ENCODE assay signal across 8 cellular contexts in genomic region chr5:160506006-160507004, GRCh38.
A peak's percentile ranks its signal among the peaks of the same experiment; 100 is the strongest.
DNase-seq lines count a peak whose midpoint lies in the region; ATAC-seq lines count a peak whose summit lies in the region.

No MANE protein-coding gene starts in this region.

- ATAC-seq in GM19324 (IDR thresholded peaks at IDR 0.05; ENCODE audit: low FRiP score, unreplicated experiment) (peak; percentile 73), HG03196 (IDR thresholded peaks at IDR 0.05; ENCODE audit: unreplicated experiment) (peak; percentile 78), left lobe of liver (no peak)

- DNase-seq in AG20443 (ENCODE audit: low spot score) = peak; percentile 62
- DNase-seq in activated CD4-positive, alpha-beta T cell treated with anti-CD3 and anti-CD28 coated beads, Interleukin-2, amount 50 U/mL, for 1 hour = peak; percentile 73
- DNase-seq in effector CD4-positive, alpha-beta T cell = peak; percentile 80
- DNase-seq in occipital lobe (lab: John Stamatoyannopoulos, UW) = peak; percentile 72
- DNase-seq in COR-L47 (lab: John Stamatoyannopoulos, UW) = no peak
- no peak for DNase-seq in left lobe of liver (ENCODE audit: low spot score)

Comparison
In these comparisons a context has a peak if more than half of its experiments do, and no peak if none do; other contexts are left out.
1. DNase-seq: peak in AG20443 (single experiment), activated CD4-positive, alpha-beta T cell treated with anti-CD3 and anti-CD28 coated beads, Interleukin-2, amount 50 U/mL, for 1 hour (single experiment), effector CD4-positive, alpha-beta T cell (single experiment) and occipital lobe (single experiment); none in COR-L47 (single experiment) and left lobe of liver (single experiment).